ENCODE assay signal across 26 cellular contexts in the genomic region with DNA sequence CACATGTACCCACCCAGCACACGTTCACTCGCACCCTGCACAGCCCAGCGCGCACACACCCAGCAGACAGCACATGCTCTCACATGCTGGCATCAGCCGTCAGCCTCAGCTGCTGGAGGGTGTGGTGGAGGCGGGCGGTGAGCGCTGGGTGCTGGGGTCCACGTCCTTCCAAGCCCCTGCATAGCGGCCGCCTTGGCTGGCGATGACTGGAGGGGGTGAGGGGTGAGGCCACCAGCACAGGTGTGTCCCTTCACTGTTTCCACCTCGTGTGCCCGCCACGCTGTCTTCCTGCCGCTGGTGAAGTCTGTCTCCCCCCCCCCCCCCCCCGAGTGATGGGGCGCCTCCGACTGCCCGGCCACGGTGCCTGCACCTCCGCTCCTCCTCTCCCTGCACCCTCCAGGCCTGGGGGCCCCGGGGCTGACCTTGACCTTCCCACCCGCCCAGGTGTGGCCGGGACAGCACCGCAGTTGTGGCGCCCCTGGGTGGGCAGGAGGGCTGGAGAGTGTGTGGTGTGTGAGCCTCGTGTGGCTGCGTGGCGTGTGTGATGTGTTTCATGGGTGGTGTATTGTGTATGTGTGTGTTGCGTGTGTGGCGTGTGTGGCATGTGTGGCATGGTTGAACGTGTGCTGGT.
"Had no signal": no experiment of that assay in that cellular context is flagged by ENCODE, and none has a peak within 500 bp of the region (broad histone marks: within the 10 kb centered on the region; RNA-seq: fewer than 3 reads in every experiment).

No MANE protein-coding gene starts in this region.

- H3K9ac ChIP-seq: parathyroid adenoma had no signal

- H3K27ac Mint-ChIP-seq: activated naive CD4-positive, alpha-beta T cell treated with anti-CD3 and anti-CD28 coated beads, Interleukin-2, amount 10 ng/mL, durations not matched to agents 7 days and 5 days; endodermal cell; type B pancreatic cell had no signal

- H3K27ac ChIP-seq: brain microvascular endothelial cell, esophagus muscularis mucosa, parathyroid adenoma, right atrium auricular region, thoracic aorta, vagina, VCaP had no signal

- H3K4me1 Mint-ChIP-seq: endodermal cell had no signal

- H3K4me3 ChIP-seq: esophagus muscularis mucosa, right atrium auricular region, thoracic aorta, vagina had no signal

- FAIRE-seq: astrocyte, islet of Langerhans, TTC549 had no signal

- H3K4me3 Mint-ChIP-seq: activated naive CD4-positive, alpha-beta T cell treated with anti-CD3 and anti-CD28 coated beads, Interleukin-2, amount 10 ng/mL, durations not matched to agents 7 days and 5 days; endodermal cell; T-helper 1 cell treated with Interleukin-12 subunit alpha and Interleukin-12 subunit beta and Interleukin-4 antibody, amounts not matched to agents 30 μg/mL and 1 μg/mL, for 36 hours; type B pancreatic cell had no signal

- H3K9me3 ChIP-seq: right atrium auricular region, thoracic aorta had no signal

- DNase-seq: activated CD4-positive, alpha-beta T cell treated with anti-CD3 and anti-CD28 coated beads for 4 hours; activated CD4-positive, alpha-beta T cell treated with anti-CD3 and anti-CD28 coated beads, Interleukin-2, amount 50 U/mL, for 48 hours; activated CD8-positive, alpha-beta memory T cell treated with anti-CD3 and anti-CD28 coated beads for 24 hours; activated effector memory CD4-positive, alpha-beta T cell treated with anti-CD3 and anti-CD28 coated beads, Interleukin-2, amount 50 U/mL, for 16 hours; activated naive CD4-positive, alpha-beta T cell treated with anti-CD3 and anti-CD28 coated beads, Interleukin-2, amount 10 ng/mL, durations not matched to agents 7 days and 5 days; amniotic stem cell; brain microvascular endothelial cell; caudate nucleus; endodermal cell; foreskin melanocyte; mammary epithelial cell; occipital lobe; stimulated activated CD4-positive, alpha-beta T cell treated with anti-CD3 and anti-CD28 coated beads, Interleukin-2, amount 100 ng/mL, for 48 hours; stimulated activated naive CD4-positive, alpha-beta T cell treated with Interleukin-2 at 50 U/mL for 16 hours; T-helper 9 cell had no signal

- H3K4me1 ChIP-seq: esophagus muscularis mucosa, parathyroid adenoma, right atrium auricular region, vagina had no signal

- H3K27me3 ChIP-seq: right atrium auricular region, vagina had no signal

- H3K9me3 Mint-ChIP-seq: type B pancreatic cell had no signal

- H3K36me3 ChIP-seq: brain microvascular endothelial cell, esophagus muscularis mucosa, right atrium auricular region, thoracic aorta, vagina had no signal

- H3K36me3 Mint-ChIP-seq: type B pancreatic cell had no signal
